Comparison of ENCODE assay signal across 18 cellular contexts in genomic region chr12:106267535-106267934, GRCh38.
"Had no signal": no experiment of that assay in that cellular context is flagged by ENCODE, and none has a peak within 500 bp of the region (broad histone marks: within the 10 kb centered on the region; RNA-seq: fewer than 3 reads in every experiment).

No MANE protein-coding gene starts in this region.

- H3K4me1 Mint-ChIP-seq: activated B cell treated with CpG ODN at 0.5 μM for 24 hours, nephron had no signal

- H3K9me3 Mint-ChIP-seq: activated B cell treated with CpG ODN at 0.5 μM for 24 hours had no signal

- ATAC-seq: left colon; psoas muscle; stimulated activated naive CD8-positive, alpha-beta T cell treated with anti-CD3 and anti-CD28 coated beads, Interleukin-15, Interleukin-2, amounts not matched to agents 100 U/mL and 50 U/mL, for 24 hours had no signal

- H3K27ac Mint-ChIP-seq: activated B cell treated with CpG ODN at 0.5 μM for 24 hours; activated naive CD8-positive, alpha-beta T cell; nephron had no signal

- H3K27me3 Mint-ChIP-seq: activated B cell treated with CpG ODN at 0.5 μM for 24 hours; activated naive CD8-positive, alpha-beta T cell had no signal

- DNase-seq: activated B cell treated with CpG ODN at 0.5 μM for 24 hours; activated CD4-positive, alpha-beta T cell treated with anti-CD3 and anti-CD28 coated beads, Interleukin-2, amount 50 U/mL, for 1 hour; activated gamma-delta T cell; activated T-cell treated with anti-CD3 and anti-CD28 coated beads, Interleukin-2, amount 50 U/mL, for 48 hours; aorta; foreskin melanocyte; heart left ventricle; left colon; occipital lobe; psoas muscle; stimulated activated CD4-positive, alpha-beta T cell treated with anti-CD3 and anti-CD28 coated beads, Interleukin-4, amount 100 ng/mL, for 1 hour; stimulated activated CD8-positive, alpha-beta memory T cell treated with anti-CD3 and anti-CD28 coated beads, Interleukin-4, amount 100 ng/mL, for 48 hours; stimulated activated naive CD8-positive, alpha-beta T cell treated with anti-CD3 and anti-CD28 coated beads, Interleukin-15, Interleukin-2, amounts not matched to agents 100 U/mL and 50 U/mL, for 24 hours; upper lobe of left lung had no signal

- H3K4me3 Mint-ChIP-seq: activated B cell treated with CpG ODN at 0.5 μM for 24 hours; activated naive CD8-positive, alpha-beta T cell; nephron had no signal

- H3K36me3 Mint-ChIP-seq: activated naive CD8-positive, alpha-beta T cell had no signal

- H3K4me3 ChIP-seq: breast epithelium, heart left ventricle, psoas muscle, suprapubic skin, upper lobe of left lung had no signal
